20 cellular contexts compared by ENCODE assay signal in genomic region chr2:186699742-186700141, GRCh38. TPM values are rescaled to one million over a fixed set of nuclear protein-coding genes. Genes with fewer than 3 reads are reported as not detected.
DNase-seq lines count a peak whose midpoint lies in the region; ATAC-seq, FAIRE-seq and TF ChIP-seq lines count a peak whose summit lies in the region.
"Had no signal": no experiment of that assay in that cellular context is flagged by ENCODE, and none has a peak within 500 bp of the region (broad histone marks: within the 10 kb centered on the region; RNA-seq: fewer than 3 reads in every experiment).

No MANE protein-coding gene starts in this region.

- no peak overlapping the region for H4K8ac ChIP-seq in IMR-90 (ENCODE audit: low read depth in 2 of 2, low read length in 2 of 2)

- no peak overlapping the region for H2BK20ac ChIP-seq in IMR-90 (ENCODE audit: low read depth, low read length)

- H2BK120ac ChIP-seq in IMR-90 (ENCODE audit: low read depth, low read length) = no peak overlapping the region

- peaks cover 5% of the 10 kb centered on the region for H3K9me3 Mint-ChIP-seq in glutamatergic neuron (ENCODE audit: unreplicated experiment)
- H3K9me3 Mint-ChIP-seq: CD4-positive, alpha-beta T cell had no signal

- H2AFZ ChIP-seq in IMR-90 (replicated peaks; ENCODE audit: low read length, poor library complexity) (no peak overlapping the region), K562 (ENCODE audit: low read depth, low read length) (no peak overlapping the region)
- H2AFZ ChIP-seq: GM23338 had no signal

- H3K9me1 ChIP-seq in IMR-90 (ENCODE audit: insufficient read depth, low read length) (no peaks in the 10 kb centered on the region), K562 (ENCODE audit: control insufficient read depth, insufficient read depth, low read length) (no peaks in the 10 kb centered on the region)

- peaks cover 0 to 4% of the 10 kb centered on the region in 2 experiments; a peak in 3 of 4 replicates for H3K79me1 ChIP-seq in IMR-90 (ENCODE audit: low read depth in 1 of 2, low read length in 2 of 2)

- TF ChIP-seq CTCF in IMR-90 (conservative IDR thresholded peaks at IDR 0.05; ENCODE audit: low read depth, low read length) = no peak
- no peak for TF ChIP-seq CTCF in K562 (IDR thresholded peaks at IDR 0.05 in 2 of 3, conservative IDR thresholded peaks at IDR 0.05 in 1 of 3; ENCODE audit: insufficient read depth in 2 of 3, low read depth in 1 of 3, low read length in 3 of 3)
- no peak for TF ChIP-seq CTCF in glutamatergic neuron (IDR thresholded peaks at IDR 0.05; ENCODE audit: partially characterized antibody, unreplicated experiment)

- no peak for DNase-seq in IMR-90
- DNase-seq in K562 (ENCODE audit: extremely low read depth in 1 of 4, low spot score in 3 of 4) = no peak
- DNase-seq in glutamatergic neuron = no peak
- no peak for DNase-seq in substantia nigra (lab: John Stamatoyannopoulos, UW)
- DNase-seq in putamen (ENCODE audit: low spot score) = no peak
- no peak for DNase-seq in AML-193 (lab: John Stamatoyannopoulos, UW)
- DNase-seq: ACHN; Caco-2; CD4-positive, alpha-beta T cell; HCEC 1CT had no signal

- peaks cover 1% of the 10 kb centered on the region for H3K27me3 Mint-ChIP-seq in glutamatergic neuron (ENCODE audit: unreplicated experiment)

- H3K27me3 ChIP-seq in IMR-90 (ENCODE audit: control insufficient read depth, insufficient read depth, low read length) = no peaks in the 10 kb centered on the region
- H3K27me3 ChIP-seq in K562 (ENCODE audit: control insufficient read depth in 2 of 2, insufficient read depth in 2 of 2, low read length in 2 of 2) = peaks cover 0 to 9% of the 10 kb centered on the region in 2 experiments; a peak in 3 of 5 replicates

- intact Hi-C loops in IMR-90 (cut with micrococcal nuclease) = no loop called here
- intact Hi-C loops in K562 (cut with micrococcal nuclease) = no loop called here

- H3K79me2 ChIP-seq in K562 (ENCODE audit: control insufficient read depth, insufficient read depth, low read length) = no peaks in the 10 kb centered on the region

- H3K4ac ChIP-seq in IMR-90 (ENCODE audit: low read depth, low read length) = no peak overlapping the region

- dilution Hi-C loops in IMR-90 (cut with HindIII; ENCODE audit: low sequenced_read_pairs, unreplicated experiment) = no loop called here

- no peak overlapping the region for H2BK5ac ChIP-seq in IMR-90 (ENCODE audit: low read depth, low read length, poor library complexity, severe bottlenecking)

- H3K18ac ChIP-seq in IMR-90 (ENCODE audit: low read depth, low read length) = no peak overlapping the region

- peaks cover 50% of the 10 kb centered on the region for H3K4me1 Mint-ChIP-seq in glutamatergic neuron (ENCODE audit: low read depth, unreplicated experiment)

- H2BK15ac ChIP-seq in IMR-90 (ENCODE audit: low read depth, low read length) = no peak overlapping the region

- H3K36me3 ChIP-seq in IMR-90 (ENCODE audit: control insufficient read depth, insufficient read depth, low read length) (no peaks in the 10 kb centered on the region), K562 (ENCODE audit: control insufficient read depth, insufficient read depth, low read length) (no peaks in the 10 kb centered on the region)

- H3K36me3 Mint-ChIP-seq in glutamatergic neuron (ENCODE audit: unreplicated experiment) = no peaks in the 10 kb centered on the region

- no peak overlapping the region for H3K27ac ChIP-seq in IMR-90 (ENCODE audit: insufficient read depth, low read length)
- H3K27ac ChIP-seq in K562 (ENCODE audit: extremely low read depth, low read depth, low read length) = no peak overlapping the region
- H3K27ac ChIP-seq in substantia nigra (ENCODE audit: low read depth, low read length, poor library complexity, severe bottlenecking) = peak overlapping the region; percentile 36
- H3K27ac ChIP-seq: C4-2B had no signal

- BruUV-seq in IMR-90 (replicated peaks; lab: Mats Ljungman, UMichigan) = no TSS peak
- BruUV-seq in K562 (replicated peaks; lab: Mats Ljungman, UMichigan) = no TSS peak

- H2AK9ac ChIP-seq in IMR-90 (replicated peaks; ENCODE audit: low read depth, low read length, poor library complexity) = no peak overlapping the region

- no peak overlapping the region for H4K5ac ChIP-seq in IMR-90 (ENCODE audit: low read depth, low read length)

- H3K9ac ChIP-seq in IMR-90 (ENCODE audit: low read depth, low read length) (no peak overlapping the region), K562 (ENCODE audit: insufficient read depth in 1 of 2, low read depth in 2 of 2, low read length in 2 of 2) (no peak overlapping the region)

- in situ Hi-C loops in IMR-90 (cut with MboI; ENCODE audit: low sequenced_read_pairs) (no loop called here), K562 (cut with MboI) (no loop called here)

- no peaks in the 10 kb centered on the region for H4K20me1 ChIP-seq in IMR-90 (ENCODE audit: insufficient read depth, low read length)
- H4K20me1 ChIP-seq in K562 (replicated peaks; ENCODE audit: control insufficient read depth, insufficient read depth, low read length) = no peaks in the 10 kb centered on the region

- TF ChIP-seq EP300 in K562 (IDR thresholded peaks at IDR 0.05; ENCODE audit: low read length) = no peak

- POLR2A ChIA-PET in IMR-90 (lab: Charles Lee; ENCODE audit: unreplicated experiment) (no interaction called here), K562 (lab: Yijun Ruan, JAX) (no interaction called here)

- H3K4me3 Mint-ChIP-seq in glutamatergic neuron (ENCODE audit: unreplicated experiment) = peak overlapping the region; percentile 5
- H3K4me3 Mint-ChIP-seq: CD4-positive, alpha-beta T cell; GM23338 had no signal

- TF ChIP-seq RAD21 in IMR-90 (IDR thresholded peaks at IDR 0.05; ENCODE audit: low read length) = no peak
- TF ChIP-seq RAD21 in K562 (CRISPR knock-in tag; conservative IDR thresholded peaks at IDR 0.05 in 1 of 2, IDR thresholded peaks at IDR 0.05 in 1 of 2) = no peak

- no peak overlapping the region for H3K23ac ChIP-seq in IMR-90 (ENCODE audit: low read depth, low read length)

- H3K4me1 ChIP-seq in IMR-90 (ENCODE audit: control insufficient read depth, insufficient read depth, low read length) = no peaks in the 10 kb centered on the region
- H3K4me1 ChIP-seq in K562 (replicated peaks in 1 of 2; ENCODE audit: control insufficient read depth in 2 of 2, insufficient read depth in 2 of 2, low read length in 2 of 2) = no peaks in the 10 kb centered on the region

- no peak overlapping the region for H3K27ac Mint-ChIP-seq in glutamatergic neuron (ENCODE audit: unreplicated experiment)
- H3K27ac Mint-ChIP-seq: CD4-positive, alpha-beta T cell; GM23338 had no signal

- H3K4me3 ChIP-seq in IMR-90 (ENCODE audit: insufficient read depth, low read depth, low read length) (no peak overlapping the region), K562 (no peak overlapping the region)
- H3K4me3 ChIP-seq: GM23338 had no signal

- no peak overlapping the region for H2AK5ac ChIP-seq in IMR-90 (ENCODE audit: low read depth, low read length)

- H4K91ac ChIP-seq in IMR-90 (ENCODE audit: insufficient read depth, low read depth, low read length) = no peak overlapping the region

- H3K9me3 ChIP-seq in IMR-90 (ENCODE audit: control insufficient read depth, insufficient read depth, low read length) (no peaks in the 10 kb centered on the region), K562 (replicated peaks; ENCODE audit: control insufficient read depth, insufficient read depth, low read depth, low read length) (no peaks in the 10 kb centered on the region)
- H3K9me3 ChIP-seq: Caco-2 had no signal

- no peak overlapping the region for H3K14ac ChIP-seq in IMR-90 (replicated peaks; ENCODE audit: low read depth, low read length)

- ATAC-seq in IMR-90 (ENCODE audit: low read depth) (no peak), K562 (no peak), GM21737 (IDR thresholded peaks at IDR 0.05; ENCODE audit: unreplicated experiment) (no peak)
- ATAC-seq: GM23338 had no signal

- H3K56ac ChIP-seq in IMR-90 (ENCODE audit: extremely low read depth, insufficient read depth, low read length) = no peak overlapping the region

- H3K4me2 ChIP-seq in IMR-90 (ENCODE audit: low read depth, low read length) (no peak overlapping the region), K562 (ENCODE audit: insufficient read depth, low read length) (no peak overlapping the region)
- H3K4me2 ChIP-seq: GM23338 had no signal

- CTCF ChIA-PET in IMR-90 (lab: Yijun Ruan, JAX) (no interaction called here), K562 (lab: Yijun Ruan, JAX; ENCODE audit: low intra/inter-chr PET ratio) (no interaction called here)

- no peak for FAIRE-seq in K562 (lab: Jason Lieb, UNC)
- FAIRE-seq: A204.1, D721Med, G401.6, GM12891, GM18507, H54, HTR-8/SVneo had no signal

- no peak for TF ChIP-seq POLR2A in IMR-90 (IDR thresholded peaks at IDR 0.05; ENCODE audit: low read depth, low read length)
- TF ChIP-seq POLR2A in K562 (conservative IDR thresholded peaks at IDR 0.05) = no peak

TF ChIP-seq in IMR-90, 13 proteins besides CTCF, POLR2A, EP300 and RAD21 (continues in another document):
- TF ChIP-seq MXI1 (IDR thresholded peaks at IDR 0.05; ENCODE audit: borderline replicate concordance, low read depth, low read length) = no peak

TF ChIP-seq in K562, 482 proteins besides CTCF, POLR2A, EP300 and RAD21 (continues in another document):
- no peak for TF ChIP-seq SMARCC2 (IDR thresholded peaks at IDR 0.05; ENCODE audit: low read depth)
- TF ChIP-seq ZNF316 (IDR thresholded peaks at IDR 0.05) = peak; percentile 72

RNA-seq across cellular contexts. Expression of gene FAM171B, which starts 5.9 kb away (rescaled TPM):
- total RNA-seq in IMR-90 (2012; rRNA removed) (19.9 and 26.4 TPM in 2 replicates), K562 (2014; rRNA removed) (under 0.01 TPM in 1 of 2 replicates, not detected in the other), K562 (2014; rRNA removed; fragmentation: Illumina TruSeq; extraction: Trizol) (0.04 and 0.13 TPM in 2 replicates), K562 (2015; rRNA removed; fragmentation: Illumina TruSeq; extraction: Trizol) (0.04 TPM in 2 replicates), K562 (2021) (0.07 TPM in 1 of 2 replicates, not detected in the other), glutamatergic neuron (ENCODE audit: unreplicated experiment) (82.8 TPM)
- polyA plus RNA-seq in IMR-90 (2012; rRNA removed) (2.1 and 2.6 TPM in 2 replicates), K562 (2011; rRNA removed) (not detected in 2 replicates), K562 (2014; fragmentation: Illumina TruSeq; extraction: Trizol) (0.04 TPM in 1 of 2 replicates, not detected in the other), K562 (2014; fragmentation: Nextera tagmentation; extraction: Ambion mirVana) (under 1 TPM; 0.01 to 0.03 TPM), K562 (2014; rRNA removed) (0.05 TPM in 1 of 2 replicates, not detected in the other)
- 0.56 and 0.64 TPM in 2 replicates for polyA plus RNA-seq in IMR-90 (2012; cell fraction: cytosol; rRNA removed)
- 0.47 and 4.2 TPM in 2 replicates for polyA plus RNA-seq in IMR-90 (2012; cell fraction: nucleus; rRNA removed; ENCODE audit: low replicate concordance)
- total RNA-seq in K562 (2011; cell fraction: chromatin; rRNA removed; ENCODE audit: low replicate concordance) = 0.09 TPM in 1 of 2 replicates, not detected in the other
- not detected in 2 replicates for total RNA-seq in K562 (2011; cell fraction: nucleolus; rRNA removed)
- total RNA-seq in K562 (2011; cell fraction: nucleoplasm; rRNA removed) = not detected in 2 replicates
- polyA plus RNA-seq in K562 (2011; cell fraction: cytosol; rRNA removed) = not detected in 2 replicates
- not detected in 2 replicates for polyA plus RNA-seq in K562 (2011; cell fraction: nucleus; rRNA removed)
- 0.03 and 0.08 TPM in 2 replicates for polyA plus RNA-seq in K562 (2012)
- polyA minus RNA-seq in K562 (2011; rRNA and poly(A)+ RNA removed) = 0.06 TPM in 1 of 2 replicates, not detected in the other
- polyA minus RNA-seq in K562 (2011; cell fraction: cytosol; rRNA and poly(A)+ RNA removed) = not detected in 2 replicates
- polyA minus RNA-seq in K562 (2011; cell fraction: nucleus; rRNA and poly(A)+ RNA removed) = not detected in 2 replicates

Comparison
In these comparisons a context has a peak if more than half of its experiments do, and no peak if none do; other contexts are left out.
1. RNA of gene FAM171B, which starts 5.9 kb away (total RNA-seq): 82.8 TPM in glutamatergic neuron (single experiment) and 19.9 to 26.4 TPM in IMR-90; under 0.01 to 0.13 TPM in K562; every median in the first group is over 10 times any median in the second.